ENCODE assay signal across 21 cellular contexts in the genomic region with DNA sequence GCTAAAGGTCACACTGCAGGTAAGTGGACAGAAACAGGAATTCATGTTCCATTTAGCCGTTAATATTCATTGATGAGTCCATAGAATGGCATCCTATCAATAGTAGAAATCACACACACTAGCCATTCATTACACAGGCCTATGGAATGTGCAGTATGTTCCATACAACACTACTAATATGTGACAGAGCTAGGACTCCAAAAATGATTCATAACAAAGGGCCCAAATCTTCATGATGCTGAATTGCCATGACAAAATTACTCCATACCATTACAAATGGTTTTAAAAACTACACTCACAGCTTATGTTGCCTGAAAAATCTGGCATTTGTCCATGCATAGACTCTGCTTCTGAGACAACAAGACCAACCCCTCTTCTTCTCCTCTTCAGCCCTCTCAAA.
DNase-seq lines count a peak whose midpoint lies in the region; ATAC-seq and TF ChIP-seq lines count a peak whose summit lies in the region.
"Had no signal": no experiment of that assay in that cellular context is flagged by ENCODE, and none has a peak within 500 bp of the region (broad histone marks: within the 10 kb centered on the region; RNA-seq: fewer than 3 reads in every experiment).

No MANE protein-coding gene starts in this region.

- intact Hi-C loops in colonic mucosa (cut with DNase I): no loop called here

- peak; percentile 34 for DNase-seq in AG04449 (ENCODE audit: low read depth, low spot score)
- peak; percentile 64 for DNase-seq in HS-27A (ENCODE audit: low read depth)
- peak; percentile 34 for DNase-seq in astrocyte of the spinal cord (ENCODE audit: low read depth, low spot score)
- DNase-seq in hepatic stellate cell (ENCODE audit: low spot score): peak; percentile 43
- no peak for DNase-seq in activated T-cell treated with anti-CD3 and anti-CD28 coated beads, Interleukin-2, amount 50 U/mL, for 48 hours
- DNase-seq in colonic mucosa: no peak
- DNase-seq in activated naive CD4-positive, alpha-beta T cell treated with anti-CD3 and anti-CD28 coated beads, Interleukin-2, amount 10 ng/mL, durations not matched to agents 7 days and 5 days: no peak
- DNase-seq: activated CD4-positive, alpha-beta T cell treated with anti-CD3 and anti-CD28 coated beads, Interleukin-2, amount 50 U/mL, for 4 hours; activated naive CD4-positive, alpha-beta T cell treated with anti-CD3 and anti-CD28 coated beads, Interleukin-2, amount 50 U/mL, for 16 hours; CD4-positive, CD25-positive, alpha-beta regulatory T cell; H7; left colon; midbrain; NCI-H2081; NCI-H510A treated with DMSO at 0.1 percent for 48 hours; nephron progenitor cell; SHP77; testis had no signal

- no peaks in the 10 kb centered on the region for H3K4me1 ChIP-seq in colonic mucosa
- H3K4me1 ChIP-seq: prostate gland, testis had no signal

- H3K4me3 Mint-ChIP-seq in activated naive CD4-positive, alpha-beta T cell treated with anti-CD3 and anti-CD28 coated beads, Interleukin-2, amount 10 ng/mL, durations not matched to agents 7 days and 5 days: no peak overlapping the region
- H3K4me3 Mint-ChIP-seq: CD4-positive, CD25-positive, alpha-beta regulatory T cell; nephron progenitor cell had no signal

- TF ChIP-seq CTCF in AG04449 (IDR thresholded peaks at IDR 0.05; ENCODE audit: insufficient read depth, low read length, missing control alignments) (no peak), astrocyte of the spinal cord (IDR thresholded peaks at IDR 0.05; ENCODE audit: low read depth, low read length) (no peak), colonic mucosa (IDR thresholded peaks at IDR 0.05) (no peak)

- POLR2A ChIA-PET in AG04449 (lab: Yijun Ruan, JAX): no interaction called here

- no peaks in the 10 kb centered on the region for H3K4me1 Mint-ChIP-seq in activated naive CD4-positive, alpha-beta T cell treated with anti-CD3 and anti-CD28 coated beads, Interleukin-2, amount 10 ng/mL, durations not matched to agents 7 days and 5 days
- H3K4me1 Mint-ChIP-seq: CD4-positive, CD25-positive, alpha-beta regulatory T cell; nephron progenitor cell had no signal

- H3K27me3 ChIP-seq in colonic mucosa: no peaks in the 10 kb centered on the region
- H3K27me3 ChIP-seq: testis had no signal

- no peaks in the 10 kb centered on the region for H3K36me3 ChIP-seq in colonic mucosa
- H3K36me3 ChIP-seq: prostate gland had no signal

- H3K36me3 Mint-ChIP-seq in activated naive CD4-positive, alpha-beta T cell treated with anti-CD3 and anti-CD28 coated beads, Interleukin-2, amount 10 ng/mL, durations not matched to agents 7 days and 5 days: no peaks in the 10 kb centered on the region
- H3K36me3 Mint-ChIP-seq: CD4-positive, CD25-positive, alpha-beta regulatory T cell had no signal

- H3K9me3 Mint-ChIP-seq in activated naive CD4-positive, alpha-beta T cell treated with anti-CD3 and anti-CD28 coated beads, Interleukin-2, amount 10 ng/mL, durations not matched to agents 7 days and 5 days: peaks cover 7% of the 10 kb centered on the region

- H3K4me3 ChIP-seq in AG04449 (ENCODE audit: low read depth, low read length) (no peak overlapping the region), astrocyte of the spinal cord (ENCODE audit: low read depth, low read length) (no peak overlapping the region), colonic mucosa (no peak overlapping the region)
- H3K4me3 ChIP-seq: prostate gland, testis had no signal

- no peak overlapping the region for H3K27ac Mint-ChIP-seq in activated naive CD4-positive, alpha-beta T cell treated with anti-CD3 and anti-CD28 coated beads, Interleukin-2, amount 10 ng/mL, durations not matched to agents 7 days and 5 days
- H3K27ac Mint-ChIP-seq: CD4-positive, CD25-positive, alpha-beta regulatory T cell; nephron progenitor cell had no signal

- ATAC-seq in GM18498 (IDR thresholded peaks at IDR 0.05; ENCODE audit: unreplicated experiment): no peak
- ATAC-seq: esophagus mucosa, left colon had no signal

- CTCF ChIA-PET in AG04449 (lab: Yijun Ruan, JAX): no interaction called here
- CTCF ChIA-PET in activated naive CD4-positive, alpha-beta T cell treated with anti-CD3 and anti-CD28 coated beads, Interleukin-2, amount 10 ng/mL, durations not matched to agents 7 days and 5 days (lab: Charles Lee): no interaction called here

- no peaks in the 10 kb centered on the region for H3K27me3 Mint-ChIP-seq in activated naive CD4-positive, alpha-beta T cell treated with anti-CD3 and anti-CD28 coated beads, Interleukin-2, amount 10 ng/mL, durations not matched to agents 7 days and 5 days
- H3K27me3 Mint-ChIP-seq: CD4-positive, CD25-positive, alpha-beta regulatory T cell had no signal

- H3K9ac ChIP-seq in colonic mucosa (ENCODE audit: low read depth in 2 of 2, low read length in 2 of 2): no peak overlapping the region

- H3K27ac ChIP-seq in colonic mucosa: no peak overlapping the region
- H3K27ac ChIP-seq: prostate gland, testis had no signal

- in situ Hi-C loops in astrocyte of the spinal cord (cut with HindIII; ENCODE audit: low sequenced_read_pairs): no loop called here

- no peaks in the 10 kb centered on the region for H3K9me3 ChIP-seq in colonic mucosa
- H3K9me3 ChIP-seq: prostate gland, testis had no signal

Comparison
In these comparisons a context has a peak if more than half of its experiments do, and no peak if none do; other contexts are left out.
1. DNase-seq: peak in AG04449 (single experiment), HS-27A (single experiment), astrocyte of the spinal cord (single experiment) and hepatic stellate cell (single experiment); none in activated T-cell treated with anti-CD3 and anti-CD28 coated beads, Interleukin-2, amount 50 U/mL, for 48 hours (0 of 2), colonic mucosa (single experiment) and activated naive CD4-positive, alpha-beta T cell treated with anti-CD3 and anti-CD28 coated beads, Interleukin-2, amount 10 ng/mL, durations not matched to agents 7 days and 5 days (single experiment).